ENCODE assay signal across 8 cellular contexts in genomic region chr15:41115652-41116115, GRCh38. TPM values are rescaled to one million over a fixed set of nuclear protein-coding genes. Genes with fewer than 3 reads are reported as not detected.
A peak's percentile ranks its signal among the peaks of the same experiment; 100 is the strongest.
DNase-seq lines count a peak whose midpoint lies in the region; ATAC-seq and TF ChIP-seq lines count a peak whose summit lies in the region.

No MANE protein-coding gene starts in this region.

- peak overlapping the region; percentile 96 for H2AFZ ChIP-seq in neural cell (ENCODE audit: low read depth, low read length)

- no peaks in the 10 kb centered on the region for H3K9me3 ChIP-seq in neural cell (ENCODE audit: low read length)
- H3K9me3 ChIP-seq in stomach smooth muscle (ENCODE audit: control insufficient read depth in 2 of 2, low read length in 2 of 2) = no peaks in the 10 kb centered on the region

- TF ChIP-seq RAD21 in neural cell (conservative IDR thresholded peaks at IDR 0.05) = no peak

- peaks cover 25% of the 10 kb centered on the region for H3K79me2 ChIP-seq in neural cell (replicated peaks; ENCODE audit: insufficient read depth, low read length)

- peaks cover 10 to 12% of the 10 kb centered on the region in 2 donors for H3K36me3 Mint-ChIP-seq in activated T-cell treated with anti-CD3 and anti-CD28 coated beads, Interleukin-2, amount 50 U/mL, for 72 hours (ENCODE audit: insufficient read depth in 2 of 2)

- H4K20me1 ChIP-seq in neural cell (ENCODE audit: insufficient read depth) = no peaks in the 10 kb centered on the region

- H3K9ac ChIP-seq in neural cell (ENCODE audit: low read length) (peak overlapping the region; percentile 98), stomach smooth muscle (ENCODE audit: low read length in 2 of 2) (peak overlapping the region; percentile 78 to 98)

- H3K4me3 Mint-ChIP-seq in activated T-cell treated with anti-CD3 and anti-CD28 coated beads, Interleukin-2, amount 50 U/mL, for 72 hours = peak overlapping the region; percentile 95 to 98

- TF ChIP-seq CTCF in fibroblast of mammary gland (conservative IDR thresholded peaks at IDR 0.05; ENCODE audit: control insufficient read depth, insufficient read depth, low read depth, low read length) (no peak), neural cell (IDR thresholded peaks at IDR 0.05; ENCODE audit: poor library complexity, severe bottlenecking) (no peak)

- H3K27me3 ChIP-seq in neural cell (ENCODE audit: insufficient read depth, low read depth, low read length) (no peaks in the 10 kb centered on the region), stomach smooth muscle (ENCODE audit: control insufficient read depth in 1 of 2, insufficient read depth in 2 of 2, low read length in 2 of 2) (no peaks in the 10 kb centered on the region)

- H3K4me1 ChIP-seq in stomach smooth muscle (ENCODE audit: control insufficient read depth, insufficient read depth, low read length) = peaks cover 14% of the 10 kb centered on the region

- TF ChIP-seq EP300 in neural cell (conservative IDR thresholded peaks at IDR 0.05; ENCODE audit: poor library complexity, severe bottlenecking) = no peak

- no peaks in the 10 kb centered on the region for H3F3A ChIP-seq in neural cell (ENCODE audit: insufficient read depth, low read length, poor library complexity, severe bottlenecking)

- H3K9me2 ChIP-seq in neural cell (ENCODE audit: insufficient read depth, low read length) = no peaks in the 10 kb centered on the region

- H3K4me2 ChIP-seq in neural cell (ENCODE audit: low read length) = peak overlapping the region; percentile 72

- DNase-seq in A172 (ENCODE audit: low spot score) (peak; percentile 36), OCI-M1 (lab: John Stamatoyannopoulos, UW) (peak; percentile 80), fibroblast of mammary gland (ENCODE audit: low read depth) (peak; percentile 52)
- DNase-seq in activated T-cell treated with anti-CD3 and anti-CD28 coated beads, Interleukin-2, amount 50 U/mL, for 72 hours = peak; percentile 72 to 80

- H3K9me3 Mint-ChIP-seq in activated T-cell treated with anti-CD3 and anti-CD28 coated beads, Interleukin-2, amount 50 U/mL, for 72 hours = no peaks in the 10 kb centered on the region

- ATAC-seq in GM18519 (IDR thresholded peaks at IDR 0.05; ENCODE audit: low FRiP score, unreplicated experiment) (peak; percentile 34), HG03064 (IDR thresholded peaks at IDR 0.05; ENCODE audit: low read depth, unreplicated experiment) (peak; percentile 56)
- peak; percentile 59 to 61 for ATAC-seq in activated T-cell treated with anti-CD3 and anti-CD28 coated beads, Interleukin-2, amount 50 U/mL, for 72 hours (replicated peaks in 1 of 2)

- H3K27ac Mint-ChIP-seq in activated T-cell treated with anti-CD3 and anti-CD28 coated beads, Interleukin-2, amount 50 U/mL, for 72 hours = peak overlapping the region; percentile 99

- no peaks in the 10 kb centered on the region for H3K27me3 Mint-ChIP-seq in activated T-cell treated with anti-CD3 and anti-CD28 coated beads, Interleukin-2, amount 50 U/mL, for 72 hours (ENCODE audit: low read depth)

- H3K4me1 Mint-ChIP-seq in activated T-cell treated with anti-CD3 and anti-CD28 coated beads, Interleukin-2, amount 50 U/mL, for 72 hours (ENCODE audit: low read depth) = peaks cover 25% of the 10 kb centered on the region

- H3K36me3 ChIP-seq in neural cell (ENCODE audit: insufficient read depth, low read length) (no peaks in the 10 kb centered on the region), stomach smooth muscle (ENCODE audit: control insufficient read depth in 2 of 2, insufficient read depth in 2 of 2, low read length in 2 of 2) (no peaks in the 10 kb centered on the region)

- peak overlapping the region; percentile 99 for H3K27ac ChIP-seq in neural cell (ENCODE audit: low read length)
- peak overlapping the region; percentile 98 for H3K27ac ChIP-seq in stomach smooth muscle (ENCODE audit: low read length)

- H3K4me3 ChIP-seq in fibroblast of mammary gland (ENCODE audit: control insufficient read depth, low read depth, low read length) (peak overlapping the region; percentile 95), neural cell (ENCODE audit: low read length) (peak overlapping the region; percentile 78), stomach smooth muscle (ENCODE audit: low read length in 2 of 2) (peak overlapping the region; percentile 90 to 97)

TF ChIP-seq in neural cell, 6 proteins besides CTCF, POLR2A, EP300 and RAD21:
- TF ChIP-seq MXI1 (conservative IDR thresholded peaks at IDR 0.05; ENCODE audit: poor library complexity, severe bottlenecking) (peak; percentile 99), TAF1 (IDR thresholded peaks at IDR 0.05; ENCODE audit: low read depth) (no peak), REST (IDR thresholded peaks at IDR 0.05; ENCODE audit: borderline replicate concordance) (no peak)

RNA-seq across cellular contexts. Expression of gene INO80, which starts 0.4 kb away (rescaled TPM):
- 13.1 and 14.9 TPM in 2 replicates for total RNA-seq in A172 (2014; rRNA removed; shearing (Covaris generic))
- 10 to 100 TPM; 24.7 to 27.9 TPM for total RNA-seq in activated T-cell treated with anti-CD3 and anti-CD28 coated beads, Interleukin-2, amount 50 U/mL, for 72 hours
- polyA plus RNA-seq in neural cell = 8.4 and 9.5 TPM in 2 replicates
- 30.1 and 31.4 TPM in 2 replicates for polyA minus RNA-seq in neural cell

Comparison
In these comparisons a context has a peak if more than half of its experiments do, and no peak if none do; other contexts are left out.
1. Peak in every context shown above with its lines: DNase-seq, ATAC-seq, H3K4me3 ChIP-seq and H3K27ac ChIP-seq.